In genomic region chr19:51371186-51371690, GRCh38 we compare ENCODE assay signal across 21 cellular contexts. TPM values are rescaled to one million over a fixed set of nuclear protein-coding genes. Genes with fewer than 3 reads are reported as not detected.
DNase-seq lines count a peak whose midpoint lies in the region; ATAC-seq, FAIRE-seq and TF ChIP-seq lines count a peak whose summit lies in the region.
"Had no signal": no experiment of that assay in that cellular context is flagged by ENCODE, and none has a peak within 500 bp of the region (broad histone marks: within the 10 kb centered on the region; RNA-seq: fewer than 3 reads in every experiment).

No MANE protein-coding gene starts in this region.

- H3K27ac Mint-ChIP-seq in stimulated activated naive CD8-positive, alpha-beta T cell treated with anti-CD3 and anti-CD28 coated beads, Interleukin-15, Interleukin-2, amounts not matched to agents 100 ng/mL and 50 ng/mL, for 24 hours, result peak overlapping the region; percentile 94
- peak overlapping the region; percentile 94 for H3K27ac Mint-ChIP-seq in activated CD8-positive, alpha-beta T cell treated with anti-CD3 and anti-CD28 coated beads for 36 hours
- H3K27ac Mint-ChIP-seq in naive thymus-derived CD8-positive, alpha-beta T cell, result peak overlapping the region; percentile 41 to 98 (median 92)

- H3K4me3 Mint-ChIP-seq in stimulated activated naive CD8-positive, alpha-beta T cell treated with anti-CD3 and anti-CD28 coated beads, Interleukin-15, Interleukin-2, amounts not matched to agents 100 ng/mL and 50 ng/mL, for 24 hours, result peak overlapping the region; percentile 94
- peak overlapping the region; percentile 98 for H3K4me3 Mint-ChIP-seq in activated CD8-positive, alpha-beta T cell treated with anti-CD3 and anti-CD28 coated beads for 36 hours
- H3K4me3 Mint-ChIP-seq in naive thymus-derived CD8-positive, alpha-beta T cell, result peak overlapping the region; percentile 46 to 100 (median 80)

- no peaks in the 10 kb centered on the region for H3K9me3 Mint-ChIP-seq in stimulated activated naive CD8-positive, alpha-beta T cell treated with anti-CD3 and anti-CD28 coated beads, Interleukin-15, Interleukin-2, amounts not matched to agents 100 ng/mL and 50 ng/mL, for 24 hours
- H3K9me3 Mint-ChIP-seq in activated CD8-positive, alpha-beta T cell treated with anti-CD3 and anti-CD28 coated beads for 36 hours, result peaks cover 3% of the 10 kb centered on the region
- H3K9me3 Mint-ChIP-seq in naive thymus-derived CD8-positive, alpha-beta T cell, result no peaks in the 10 kb centered on the region

- H3K4me1 Mint-ChIP-seq in stimulated activated naive CD8-positive, alpha-beta T cell treated with anti-CD3 and anti-CD28 coated beads, Interleukin-15, Interleukin-2, amounts not matched to agents 100 ng/mL and 50 ng/mL, for 24 hours (ENCODE audit: low read depth), result peaks cover 79% of the 10 kb centered on the region
- peaks cover 56% of the 10 kb centered on the region for H3K4me1 Mint-ChIP-seq in activated CD8-positive, alpha-beta T cell treated with anti-CD3 and anti-CD28 coated beads for 36 hours (ENCODE audit: low read depth)
- peaks cover 54 to 84% (median 80%) of the 10 kb centered on the region in 4 donors for H3K4me1 Mint-ChIP-seq in naive thymus-derived CD8-positive, alpha-beta T cell

- no peak for ATAC-seq in stimulated activated naive CD8-positive, alpha-beta T cell treated with anti-CD3 and anti-CD28 coated beads, Interleukin-15, Interleukin-2, amounts not matched to agents 100 U/mL and 50 U/mL, for 24 hours
- ATAC-seq in activated CD8-positive, alpha-beta T cell treated with anti-CD3 and anti-CD28 coated beads for 36 hours, result no peak
- no peak for ATAC-seq in naive thymus-derived CD8-positive, alpha-beta T cell
- no peak for ATAC-seq in GM18858 (IDR thresholded peaks at IDR 0.05; ENCODE audit: unreplicated experiment)
- ATAC-seq: pancreas had no signal

- peaks cover 35% of the 10 kb centered on the region for H3K36me3 Mint-ChIP-seq in stimulated activated naive CD8-positive, alpha-beta T cell treated with anti-CD3 and anti-CD28 coated beads, Interleukin-15, Interleukin-2, amounts not matched to agents 100 ng/mL and 50 ng/mL, for 24 hours (ENCODE audit: low read depth)
- H3K36me3 Mint-ChIP-seq in activated CD8-positive, alpha-beta T cell treated with anti-CD3 and anti-CD28 coated beads for 36 hours (ENCODE audit: low read depth), result peaks cover 44% of the 10 kb centered on the region
- H3K36me3 Mint-ChIP-seq in naive thymus-derived CD8-positive, alpha-beta T cell, result no peaks in the 10 kb centered on the region

- POLR2A ChIA-PET in activated CD8-positive, alpha-beta T cell treated with anti-CD3 and anti-CD28 coated beads for 36 hours (lab: Charles Lee), result interaction anchor here (1.4 to 5.1 kb wide), 5 partner anchors 9 to 70 kb away, joined by 3 to 40 read pairs (median 4); partner anchors contain the start of gene LIM2
- POLR2A ChIA-PET in naive thymus-derived CD8-positive, alpha-beta T cell (lab: Charles Lee), result interaction anchor here (1.3 kb wide), 1 partner anchor 41 kb away, joined by 3 read pairs; no protein-coding TSS in a partner anchor

- FAIRE-seq in GM19239 (lab: Jason Lieb, UNC), result no peak
- FAIRE-seq: endothelial cell of umbilical vein, GM12892, pancreas had no signal

- no peak for TF ChIP-seq CTCF in activated CD8-positive, alpha-beta T cell treated with anti-CD3 and anti-CD28 coated beads for 36 hours (IDR thresholded peaks at IDR 0.05)
- TF ChIP-seq CTCF in GM20000 (IDR thresholded peaks at IDR 0.05; ENCODE audit: extremely low read depth, missing control alignments), result no peak

- no peaks in the 10 kb centered on the region for H3K27me3 Mint-ChIP-seq in stimulated activated naive CD8-positive, alpha-beta T cell treated with anti-CD3 and anti-CD28 coated beads, Interleukin-15, Interleukin-2, amounts not matched to agents 100 ng/mL and 50 ng/mL, for 24 hours
- H3K27me3 Mint-ChIP-seq in activated CD8-positive, alpha-beta T cell treated with anti-CD3 and anti-CD28 coated beads for 36 hours, result no peaks in the 10 kb centered on the region
- no peaks in the 10 kb centered on the region for H3K27me3 Mint-ChIP-seq in naive thymus-derived CD8-positive, alpha-beta T cell

- intact Hi-C loops in activated CD8-positive, alpha-beta T cell treated with anti-CD3 and anti-CD28 coated beads for 36 hours (cut with micrococcal nuclease), result no loop called here

- DNase-seq in stimulated activated naive CD8-positive, alpha-beta T cell treated with anti-CD3 and anti-CD28 coated beads, Interleukin-15, Interleukin-2, amounts not matched to agents 100 U/mL and 50 U/mL, for 24 hours, result no peak
- DNase-seq in activated CD8-positive, alpha-beta T cell treated with anti-CD3 and anti-CD28 coated beads for 36 hours, result no peak
- DNase-seq in naive thymus-derived CD8-positive, alpha-beta T cell, result no peak
- no peak for DNase-seq in GM19239 (ENCODE audit: insufficient read length, low spot score)
- no peak for DNase-seq in GM20000 (ENCODE audit: low spot score)
- DNase-seq: activated CD4-positive, alpha-beta T cell treated with anti-CD3 and anti-CD28 coated beads for 4 hours; activated effector memory CD4-positive, alpha-beta T cell treated with Interleukin-2 at 50 U/mL for 16 hours; colonic mucosa; foreskin fibroblast; GOT3; KBM-7; NCI-H1092 treated with DMSO at 0.1 percent for 48 hours; NCI-H526; pancreas; sigmoid colon; T-helper 9 cell had no signal

- CTCF ChIA-PET in activated CD8-positive, alpha-beta T cell treated with anti-CD3 and anti-CD28 coated beads for 36 hours (lab: Charles Lee), result interaction anchor here (2.1 kb wide), 1 partner anchor 28 kb away, joined by 5 read pairs; no protein-coding TSS in a partner anchor

RNA-seq across cellular contexts. Expression of gene NKG7, which starts 1.2 kb away (rescaled TPM):
- 100 to 1,000 TPM; 258 to 283 TPM for total RNA-seq in activated CD8-positive, alpha-beta T cell treated with anti-CD3 and anti-CD28 coated beads for 36 hours
- total RNA-seq in naive thymus-derived CD8-positive, alpha-beta T cell, result 1 to 10 TPM; 3.8 to 5.6 TPM
- 1,000 to 10,000 TPM in 1 of 3 donors, 10 to 100 TPM in 2; 41.7 to 1,629 (median 63.8) TPM for polyA plus RNA-seq in naive thymus-derived CD8-positive, alpha-beta T cell
- total RNA-seq: endothelial cell of umbilical vein, temporal lobe had no signal
- polyA plus RNA-seq: endothelial cell of umbilical vein had no signal

RNA-seq across cellular contexts. Expression of gene CLDND2, which starts 2.4 kb away (rescaled TPM):
- 1 to 10 TPM; 5.0 to 5.4 TPM for total RNA-seq in activated CD8-positive, alpha-beta T cell treated with anti-CD3 and anti-CD28 coated beads for 36 hours
- total RNA-seq in naive thymus-derived CD8-positive, alpha-beta T cell, result 1 to 10 TPM in 1 of 2 experiments, under 1 TPM in 1; 0.73 to 1.7 TPM
- not detected for polyA plus RNA-seq in naive thymus-derived CD8-positive, alpha-beta T cell
- total RNA-seq: sigmoid colon, temporal lobe had no signal
- polyA plus RNA-seq: endothelial cell of umbilical vein had no signal

RNA-seq across cellular contexts. Expression of gene ETFB, which starts 5.0 kb away (rescaled TPM):
- 100 to 1,000 TPM; 151 to 162 TPM for total RNA-seq in activated CD8-positive, alpha-beta T cell treated with anti-CD3 and anti-CD28 coated beads for 36 hours
- 10 to 100 TPM; 46.2 to 48.1 TPM for total RNA-seq in naive thymus-derived CD8-positive, alpha-beta T cell
- polyA plus RNA-seq in naive thymus-derived CD8-positive, alpha-beta T cell, result 100 to 1,000 TPM in 1 of 3 donors, 10 to 100 TPM in 2; 85.8 to 104 (median 91.5) TPM

RNA-seq across cellular contexts. Expression of gene LIM2, which starts 16.5 kb away (rescaled TPM):
- 1 to 10 TPM; 1.4 to 2.6 TPM for total RNA-seq in activated CD8-positive, alpha-beta T cell treated with anti-CD3 and anti-CD28 coated beads for 36 hours
- not detected for total RNA-seq in naive thymus-derived CD8-positive, alpha-beta T cell
- under 1 TPM in 1 of 3 donors, not detected in 2; 0.68 TPM for polyA plus RNA-seq in naive thymus-derived CD8-positive, alpha-beta T cell
- total RNA-seq: colonic mucosa, endothelial cell of umbilical vein, pancreas, sigmoid colon, temporal lobe had no signal
- polyA plus RNA-seq: endothelial cell of umbilical vein, pancreas, sigmoid colon had no signal

RNA-seq across cellular contexts. Expression of gene C19orf84, which starts 19.2 kb away (rescaled TPM):
- total RNA-seq in activated CD8-positive, alpha-beta T cell treated with anti-CD3 and anti-CD28 coated beads for 36 hours, result not detected
- total RNA-seq in naive thymus-derived CD8-positive, alpha-beta T cell, result not detected
- polyA plus RNA-seq in naive thymus-derived CD8-positive, alpha-beta T cell, result not detected
- total RNA-seq: endothelial cell of umbilical vein, pancreas, sigmoid colon, temporal lobe had no signal
- polyA plus RNA-seq: endothelial cell of umbilical vein, pancreas had no signal

Comparison
In these comparisons a context has a peak if more than half of its experiments do, and no peak if none do; other contexts are left out.
1. RNA of gene NKG7, which starts 1.2 kb away (total RNA-seq): 258 to 283 TPM in activated CD8-positive, alpha-beta T cell treated with anti-CD3 and anti-CD28 coated beads for 36 hours; 3.8 to 5.6 TPM in naive thymus-derived CD8-positive, alpha-beta T cell; every median in the first group is over 10 times any median in the second.
2. Peak in every context shown above with its lines, with median percentiles within 50 percentile points of each other: H3K27ac Mint-ChIP-seq and H3K4me3 Mint-ChIP-seq.